In the genomic region with DNA sequence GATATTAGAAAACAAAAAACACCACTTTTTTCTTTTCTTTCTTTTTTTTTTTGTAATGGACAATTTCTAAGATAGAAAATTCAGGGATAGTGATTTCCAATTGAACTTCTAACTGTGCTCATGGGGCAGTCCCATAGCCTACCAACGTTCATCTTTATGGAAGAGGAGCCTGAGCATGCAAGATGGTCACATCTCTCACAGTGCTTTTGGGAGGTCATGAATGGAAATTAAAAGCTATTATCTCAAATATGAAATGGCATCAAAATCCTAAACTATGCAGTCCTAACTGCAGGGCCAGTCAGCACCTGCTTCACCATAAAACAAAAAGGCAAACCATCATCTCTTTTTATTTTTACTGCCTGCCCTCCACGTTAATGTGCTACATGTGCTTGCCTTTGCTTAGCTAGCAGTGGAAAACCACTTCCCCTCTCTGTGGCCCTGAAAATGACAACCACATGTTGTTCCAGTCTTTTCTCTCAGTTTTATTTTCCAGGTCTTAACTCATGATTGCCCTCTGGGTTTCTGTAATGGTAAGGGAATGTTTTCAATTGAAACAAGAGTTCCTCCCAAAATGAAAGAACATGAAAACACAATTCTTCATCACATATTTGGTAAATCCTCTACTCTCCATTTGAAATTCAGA, we compare ENCODE assay signal across 10 cellular contexts. TPM values are rescaled to one million over a fixed set of nuclear protein-coding genes. Genes with fewer than 3 reads are reported as not detected.
A peak's percentile ranks its signal among the peaks of the same experiment; 100 is the strongest.
DNase-seq lines count a peak whose midpoint lies in the region; ATAC-seq and TF ChIP-seq lines count a peak whose summit lies in the region.
"Had no signal": no experiment of that assay in that cellular context is flagged by ENCODE, and none has a peak within 500 bp of the region (broad histone marks: within the 10 kb centered on the region; RNA-seq: fewer than 3 reads in every experiment).

No MANE protein-coding gene starts in this region.

- no peaks in the 10 kb centered on the region for H3K27me3 ChIP-seq in heart left ventricle

- no peaks in the 10 kb centered on the region for H3K9me3 Mint-ChIP-seq in activated CD4-positive, alpha-beta memory T cell treated with anti-CD3 and anti-CD28 coated beads for 36 hours
- H3K9me3 Mint-ChIP-seq in natural killer cell (no peaks in the 10 kb centered on the region), WTC11 (no peaks in the 10 kb centered on the region)

- ATAC-seq in GM18868 (IDR thresholded peaks at IDR 0.05; ENCODE audit: unreplicated experiment) (peak; percentile 56), HG02938 (IDR thresholded peaks at IDR 0.05; ENCODE audit: unreplicated experiment) (peak; percentile 59), natural killer cell (peak in 2 of 3 donors; percentile 47 to 57), GM19023 (IDR thresholded peaks at IDR 0.05; ENCODE audit: unreplicated experiment) (no peak), WTC11 (no peak), heart left ventricle (no peak)

- TF ChIP-seq POLR2A in heart left ventricle (IDR thresholded peaks at IDR 0.05) = no peak

- TF ChIP-seq CTCF in natural killer cell (IDR thresholded peaks at IDR 0.05) (no peak), WTC11 (IDR thresholded peaks at IDR 0.05) (no peak), heart left ventricle (IDR thresholded peaks at IDR 0.05) (no peak)

- POLR2A ChIA-PET in activated CD4-positive, alpha-beta memory T cell treated with anti-CD3 and anti-CD28 coated beads for 36 hours (lab: Charles Lee) = no interaction called here
- POLR2A ChIA-PET in WTC11 (lab: Charles Lee) = no interaction called here

- DNase-seq in activated CD4-positive, alpha-beta memory T cell treated with anti-CD3 and anti-CD28 coated beads for 36 hours = peak; percentile 13
- DNase-seq in natural killer cell = no peak
- DNase-seq in caudate nucleus (lab: John Stamatoyannopoulos, UW) = no peak
- DNase-seq in WTC11 (ENCODE audit: low spot score) = no peak
- no peak for DNase-seq in heart left ventricle
- DNase-seq: activated T-cell treated with anti-CD3 and anti-CD28 coated beads, Interleukin-2, amount 50 U/mL, for 48 hours; NCI-H2081 had no signal

- H3K4me3 Mint-ChIP-seq in activated CD4-positive, alpha-beta memory T cell treated with anti-CD3 and anti-CD28 coated beads for 36 hours = no peak overlapping the region
- peak overlapping the region; percentile 14 for H3K4me3 Mint-ChIP-seq in natural killer cell
- H3K4me3 Mint-ChIP-seq in WTC11 = no peak overlapping the region

- no peaks in the 10 kb centered on the region for H3K9me3 ChIP-seq in heart left ventricle

- H3K4me3 ChIP-seq in heart left ventricle = no peak overlapping the region

- H3K27ac ChIP-seq in caudate nucleus (ENCODE audit: low read depth, low read length) (no peak overlapping the region), heart left ventricle (no peak overlapping the region)

- no peaks in the 10 kb centered on the region for H3K4me1 ChIP-seq in heart left ventricle

- CTCF ChIA-PET in activated CD4-positive, alpha-beta memory T cell treated with anti-CD3 and anti-CD28 coated beads for 36 hours (lab: Charles Lee) = interaction anchor here (0.7 to 1.8 kb wide), 2 partner anchors 11 to 453 kb away, joined by 3 to 6 read pairs; no protein-coding TSS in a partner anchor
- CTCF ChIA-PET in WTC11 (lab: Charles Lee) = interaction anchor here (0.6 to 1.0 kb wide), 2 partner anchors 18 to 50 kb away, joined by 3 read pairs; no protein-coding TSS in a partner anchor

- peaks cover 11% of the 10 kb centered on the region for H3K4me1 Mint-ChIP-seq in activated CD4-positive, alpha-beta memory T cell treated with anti-CD3 and anti-CD28 coated beads for 36 hours (ENCODE audit: low read depth)
- H3K4me1 Mint-ChIP-seq in natural killer cell (peaks cover 25 to 33% of the 10 kb centered on the region in 2 donors), WTC11 (peaks cover 6% of the 10 kb centered on the region)

- 60 to 64% (median 62%) methylated on average over 2 of the region's 2 CpGs for WGBS in heart left ventricle, 4 donors

- no peaks in the 10 kb centered on the region for H3K36me3 ChIP-seq in heart left ventricle

- no peaks in the 10 kb centered on the region for H3K36me3 Mint-ChIP-seq in activated CD4-positive, alpha-beta memory T cell treated with anti-CD3 and anti-CD28 coated beads for 36 hours
- no peaks in the 10 kb centered on the region for H3K36me3 Mint-ChIP-seq in natural killer cell
- H3K36me3 Mint-ChIP-seq in WTC11 = no peaks in the 10 kb centered on the region

- intact Hi-C loops in activated CD4-positive, alpha-beta memory T cell treated with anti-CD3 and anti-CD28 coated beads for 36 hours (cut with micrococcal nuclease) = no loop called here
- intact Hi-C loops in natural killer cell (cut with micrococcal nuclease) = no loop called here
- intact Hi-C loops in heart left ventricle (cut with DNase I) = loop anchor here in 2 of 10 donors (10.0 kb wide), 2 partner anchors 56 to 86 kb away; no protein-coding TSS in a partner anchor

- H3K27ac Mint-ChIP-seq in activated CD4-positive, alpha-beta memory T cell treated with anti-CD3 and anti-CD28 coated beads for 36 hours = no peak overlapping the region
- H3K27ac Mint-ChIP-seq in natural killer cell (peak overlapping the region; percentile 5 to 58), WTC11 (no peak overlapping the region)

- no peaks in the 10 kb centered on the region for H3K27me3 Mint-ChIP-seq in activated CD4-positive, alpha-beta memory T cell treated with anti-CD3 and anti-CD28 coated beads for 36 hours
- H3K27me3 Mint-ChIP-seq in natural killer cell (ENCODE audit: low read depth in 2 of 2) (no peaks in the 10 kb centered on the region), WTC11 (ENCODE audit: low read depth) (no peaks in the 10 kb centered on the region)

TF ChIP-seq in WTC11, 78 proteins besides CTCF, POLR2A, EP300 and RAD21:
- TF ChIP-seq ESRRA (CRISPR knock-in tag; IDR thresholded peaks at IDR 0.05; ENCODE audit: borderline replicate concordance) (no peak), E2F5 (CRISPR knock-in tag; IDR thresholded peaks at IDR 0.05) (no peak), NFATC4 (CRISPR knock-in tag; IDR thresholded peaks at IDR 0.05) (no peak), HMGA2 (CRISPR knock-in tag; IDR thresholded peaks at IDR 0.05) (no peak), ZNF121 (CRISPR knock-in tag; IDR thresholded peaks at IDR 0.05) (no peak)
- TF ChIP-seq, protein P1, sequence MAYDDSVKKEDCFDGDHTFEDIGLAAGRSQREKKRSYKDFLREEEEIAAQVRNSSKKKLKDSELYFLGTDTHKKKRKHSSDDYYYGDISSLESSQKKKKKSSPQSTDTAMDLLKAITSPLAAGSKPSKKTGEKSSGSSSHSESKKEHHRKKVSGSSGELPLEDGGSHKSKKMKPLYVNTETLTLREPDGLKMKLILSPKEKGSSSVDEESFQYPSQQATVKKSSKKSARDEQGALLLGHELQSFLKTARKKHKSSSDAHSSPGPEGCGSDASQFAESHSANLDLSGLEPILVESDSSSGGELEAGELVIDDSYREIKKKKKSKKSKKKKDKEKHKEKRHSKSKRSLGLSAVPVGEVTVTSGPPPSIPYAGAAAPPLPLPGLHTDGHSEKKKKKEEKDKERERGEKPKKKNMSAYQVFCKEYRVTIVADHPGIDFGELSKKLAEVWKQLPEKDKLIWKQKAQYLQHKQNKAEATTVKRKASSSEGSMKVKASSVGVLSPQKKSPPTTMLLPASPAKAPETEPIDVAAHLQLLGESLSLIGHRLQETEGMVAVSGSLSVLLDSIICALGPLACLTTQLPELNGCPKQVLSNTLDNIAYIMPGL (CRISPR knock-in tag; IDR thresholded peaks at IDR 0.05) = no peak

RNA-seq across cellular contexts. Expression of gene IFNB1, which starts 16.7 kb away (rescaled TPM):
- 1 to 10 TPM in 1 of 2 experiments, under 1 TPM in 1; 0.26 to 1.7 TPM for total RNA-seq in activated CD4-positive, alpha-beta memory T cell treated with anti-CD3 and anti-CD28 coated beads for 36 hours
- total RNA-seq in natural killer cell (not detected), WTC11 (2021) (not detected in 3 replicates), heart left ventricle (not detected)
- not detected for polyA plus RNA-seq in heart left ventricle

RNA-seq across cellular contexts. Expression of gene HACD4, which starts 29.6 kb away (rescaled TPM):
- 1 to 10 TPM; 1.9 to 2.4 TPM for total RNA-seq in activated CD4-positive, alpha-beta memory T cell treated with anti-CD3 and anti-CD28 coated beads for 36 hours
- total RNA-seq in natural killer cell = 10 to 100 TPM; 14.0 to 16.5 (median 14.4) TPM
- 0.94 to 1.2 TPM (median 1.1 TPM) in 3 replicates for total RNA-seq in WTC11 (2021)
- total RNA-seq in heart left ventricle = 1 to 10 TPM in 2 of 9 donors, under 1 TPM in 7; 0.33 to 2.8 (median 0.69) TPM
- polyA plus RNA-seq in heart left ventricle = under 1 TPM; 0.23 to 0.37 TPM

Comparison
In these comparisons a context has a peak if more than half of its experiments do, and no peak if none do; other contexts are left out.
1. ATAC-seq: peak in GM18868 (single experiment), HG02938 (single experiment) and natural killer cell (2 of 3); none in GM19023 (single experiment), WTC11 (single experiment) and heart left ventricle (0 of 4).
2. H3K27ac Mint-ChIP-seq: peak in natural killer cell (2 of 2); none in activated CD4-positive, alpha-beta memory T cell treated with anti-CD3 and anti-CD28 coated beads for 36 hours (single experiment) and WTC11 (single experiment).